19 cellular contexts compared by ENCODE assay signal in the genomic region with DNA sequence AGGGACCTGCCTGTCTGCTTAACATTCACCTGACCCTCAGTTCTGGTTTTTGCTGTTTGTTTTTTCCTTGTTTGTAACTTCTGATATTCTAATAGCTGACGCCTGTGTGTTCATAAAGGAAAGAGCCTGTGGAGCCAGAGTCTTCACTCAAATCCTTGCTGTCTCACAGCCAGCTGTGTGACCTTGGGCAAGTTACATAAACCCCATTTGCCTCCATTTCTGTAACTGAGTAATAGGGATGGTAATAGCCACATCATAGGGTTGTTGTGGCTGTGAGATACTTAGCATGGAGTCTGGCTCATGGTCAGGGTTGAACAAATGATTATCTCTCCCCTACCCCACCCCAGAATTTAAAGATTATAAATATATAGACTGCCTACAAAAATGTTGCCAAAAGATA. TPM values are rescaled to one million over a fixed set of nuclear protein-coding genes. Genes with fewer than 3 reads are reported as not detected.
DNase-seq lines count a peak whose midpoint lies in the region; ATAC-seq and TF ChIP-seq lines count a peak whose summit lies in the region.
"Had no signal": no experiment of that assay in that cellular context is flagged by ENCODE, and none has a peak within 500 bp of the region (broad histone marks: within the 10 kb centered on the region; RNA-seq: fewer than 3 reads in every experiment).

No MANE protein-coding gene starts in this region.

- WGBS in lower leg skin, 2 donors = 41 to 42% methylated on average over 1 of the region's 1 CpG

- H3K4me1 Mint-ChIP-seq in stimulated activated naive CD8-positive, alpha-beta T cell treated with anti-CD3 and anti-CD28 coated beads, Interleukin-15, amount 100 ng/mL, for 72 hours = peaks cover 83% of the 10 kb centered on the region
- peaks cover 76% of the 10 kb centered on the region for H3K4me1 Mint-ChIP-seq in osteocyte (ENCODE audit: unreplicated experiment)

- no peak overlapping the region for H3K27ac Mint-ChIP-seq in stimulated activated naive CD8-positive, alpha-beta T cell treated with anti-CD3 and anti-CD28 coated beads, Interleukin-15, amount 100 ng/mL, for 72 hours
- H3K27ac Mint-ChIP-seq in osteocyte (ENCODE audit: unreplicated experiment) = peak overlapping the region; percentile 27
- H3K27ac Mint-ChIP-seq: T-helper 1 cell treated with Interleukin-12 subunit alpha and Interleukin-12 subunit beta and Interleukin-4 antibody, amounts not matched to agents 30 μg/mL and 1 μg/mL, for 36 hours had no signal

- H3K9me3 Mint-ChIP-seq in stimulated activated naive CD8-positive, alpha-beta T cell treated with anti-CD3 and anti-CD28 coated beads, Interleukin-15, amount 100 ng/mL, for 72 hours = no peaks in the 10 kb centered on the region
- no peaks in the 10 kb centered on the region for H3K9me3 Mint-ChIP-seq in osteocyte (ENCODE audit: unreplicated experiment)
- H3K9me3 Mint-ChIP-seq: activated T-helper 1 cell treated with anti-CD3 and anti-CD28 coated beads, Interleukin-12 subunit alpha, Interleukin-12 subunit beta, Interleukin-2, Interleukin-4 antibody, amounts not matched to agents 30 ng/mL and 10 ng/mL and 1 ng/mL, durations not matched to agents 14 hours and 24 hours and 36 hours; naive thymus-derived CD8-positive, alpha-beta T cell; T-helper 1 cell treated with Interleukin-12 subunit alpha and Interleukin-12 subunit beta and Interleukin-4 antibody, amounts not matched to agents 30 μg/mL and 1 μg/mL, for 36 hours had no signal

- TF ChIP-seq CTCF in choroid plexus epithelial cell (conservative IDR thresholded peaks at IDR 0.05; ENCODE audit: low read depth, low read length) = no peak
- no peak for TF ChIP-seq CTCF in osteocyte (IDR thresholded peaks at IDR 0.05)
- no peak for TF ChIP-seq CTCF in lower leg skin (IDR thresholded peaks at IDR 0.05)

- no peak overlapping the region for H3K4me3 Mint-ChIP-seq in stimulated activated naive CD8-positive, alpha-beta T cell treated with anti-CD3 and anti-CD28 coated beads, Interleukin-15, amount 100 ng/mL, for 72 hours
- H3K4me3 Mint-ChIP-seq in osteocyte (ENCODE audit: unreplicated experiment) = no peak overlapping the region
- H3K4me3 Mint-ChIP-seq: activated T-helper 1 cell treated with anti-CD3 and anti-CD28 coated beads, Interleukin-12 subunit alpha, Interleukin-12 subunit beta, Interleukin-2, Interleukin-4 antibody, amounts not matched to agents 30 ng/mL and 10 ng/mL and 1 ng/mL, durations not matched to agents 14 hours and 24 hours and 36 hours; naive thymus-derived CD8-positive, alpha-beta T cell; T-helper 1 cell treated with Interleukin-12 subunit alpha and Interleukin-12 subunit beta and Interleukin-4 antibody, amounts not matched to agents 30 μg/mL and 1 μg/mL, for 36 hours had no signal

- no peaks in the 10 kb centered on the region for H3K27me3 Mint-ChIP-seq in stimulated activated naive CD8-positive, alpha-beta T cell treated with anti-CD3 and anti-CD28 coated beads, Interleukin-15, amount 100 ng/mL, for 72 hours
- no peaks in the 10 kb centered on the region for H3K27me3 Mint-ChIP-seq in osteocyte (ENCODE audit: unreplicated experiment)
- H3K27me3 Mint-ChIP-seq: naive thymus-derived CD8-positive, alpha-beta T cell had no signal

- peak; percentile 25 for ATAC-seq in stimulated activated naive CD8-positive, alpha-beta T cell treated with anti-CD3 and anti-CD28 coated beads, Interleukin-15, Interleukin-2, amounts not matched to agents 100 U/mL and 50 U/mL, for 24 hours
- no peak for ATAC-seq in stimulated activated naive CD8-positive, alpha-beta T cell treated with anti-CD3 and anti-CD28 coated beads, Interleukin-15, amount 100 ng/mL, for 72 hours
- no peak for ATAC-seq in GM21528 (IDR thresholded peaks at IDR 0.05; ENCODE audit: low FRiP score, unreplicated experiment)
- ATAC-seq: naive thymus-derived CD8-positive, alpha-beta T cell had no signal

- TF ChIP-seq POLR2A in lower leg skin (IDR thresholded peaks at IDR 0.05) = no peak

- intact Hi-C loops in lower leg skin (cut with DNase I; ENCODE audit: low total_unique reads) = no loop called here

- H3K4me3 ChIP-seq in choroid plexus epithelial cell (ENCODE audit: low read depth, low read length) (no peak overlapping the region), lower leg skin (ENCODE audit: low read depth, poor library complexity, severe bottlenecking) (no peak overlapping the region)
- H3K4me3 ChIP-seq: Peyer's patch had no signal

- DNase-seq in stimulated activated naive CD8-positive, alpha-beta T cell treated with anti-CD3 and anti-CD28 coated beads, Interleukin-15, Interleukin-2, amounts not matched to agents 100 U/mL and 50 U/mL, for 24 hours = no peak
- no peak for DNase-seq in stimulated activated naive CD8-positive, alpha-beta T cell treated with anti-CD3 and anti-CD28 coated beads, Interleukin-15, amount 100 ng/mL, for 72 hours
- DNase-seq in choroid plexus epithelial cell (ENCODE audit: low read depth) = peak; percentile 43
- no peak for DNase-seq in osteocyte (ENCODE audit: extremely low spot score, unreplicated experiment)
- DNase-seq in activated effector memory CD4-positive, alpha-beta T cell treated with Interleukin-2 at 50 U/mL for 16 hours = no peak
- no peak for DNase-seq in NCI-H187 (lab: John Stamatoyannopoulos, UW)
- no peak for DNase-seq in lower leg skin (ENCODE audit: low spot score in 2 of 2)
- DNase-seq: activated CD4-positive, alpha-beta T cell treated with anti-CD3 and anti-CD28 coated beads for 48 hours; DMS79 treated with DMSO at 0.1 percent for 48 hours; effector memory CD4-positive, alpha-beta T cell; Kasumi-1; naive thymus-derived CD8-positive, alpha-beta T cell; NCI-H1694 treated with DMSO at 0.1 percent for 48 hours; NCI-H524; Peyer's patch; stimulated activated CD4-positive, alpha-beta T cell treated with anti-CD3 and anti-CD28 coated beads, Interleukin-12 subunit alpha, Interleukin-12 subunit beta, amount 100 ng/mL, for 4 hours had no signal

- H3K36me3 Mint-ChIP-seq in osteocyte (ENCODE audit: unreplicated experiment) = no peaks in the 10 kb centered on the region

RNA-seq across cellular contexts. Expression of a gene that starts 27.0 kb away (rescaled TPM):
- total RNA-seq in osteocyte = 66.7 and 68.7 TPM in 2 replicates
- 100 to 1,000 TPM; 144 to 171 (median 163) TPM for total RNA-seq in lower leg skin

RNA-seq across cellular contexts. Expression of a gene that starts 56.4 kb away (rescaled TPM):
- total RNA-seq in osteocyte = 6.9 and 8.1 TPM in 2 replicates
- total RNA-seq in lower leg skin = 1 to 10 TPM in 2 of 4 donors, under 1 TPM in 2; 0.46 to 4.7 (median 1.1) TPM

RNA-seq across cellular contexts. Expression of a gene that starts 56.6 kb away (rescaled TPM):
- total RNA-seq in osteocyte (11.6 and 12.6 TPM in 2 replicates), lower leg skin (1 to 10 TPM; 1.6 to 3.8 (median 3.2) TPM)
